Comparison of ENCODE assay signal across 9 cellular contexts in genomic region chr5:129400395-129400983, GRCh38. TPM values are rescaled to one million over a fixed set of nuclear protein-coding genes. Genes with fewer than 3 reads are reported as not detected.
DNase-seq lines count a peak whose midpoint lies in the region; TF ChIP-seq lines count a peak whose summit lies in the region.
"Had no signal": no experiment of that assay in that cellular context is flagged by ENCODE, and none has a peak within 500 bp of the region (broad histone marks: within the 10 kb centered on the region; RNA-seq: fewer than 3 reads in every experiment).

No MANE protein-coding gene starts in this region.

- no peaks in the 10 kb centered on the region for H3K36me3 ChIP-seq in Karpas-422 (ENCODE audit: insufficient read depth, low read length)
- H3K36me3 ChIP-seq in mammary epithelial cell (ENCODE audit: insufficient read depth, low read length): no peaks in the 10 kb centered on the region
- H3K36me3 ChIP-seq in CD4-positive, alpha-beta memory T cell (ENCODE audit: insufficient read depth, low read length): no peaks in the 10 kb centered on the region

- no peak overlapping the region for H3K27ac Mint-ChIP-seq in nephron
- no peak overlapping the region for H3K27ac Mint-ChIP-seq in CD4-positive, alpha-beta memory T cell

- in situ Hi-C loops in mammary epithelial cell (cut with MboI; ENCODE audit: low sequenced_read_pairs in 2 of 2): no loop called here

- no TSS peak for BruUV-seq in mammary epithelial cell (replicated peaks; lab: Mats Ljungman, UMichigan)

- WGBS in mammary epithelial cell (ENCODE audit: low coverage, missing lambda C conversion rate): 29% methylated on average over 5 of the region's 5 CpGs
- 29 to 38% methylated on average over 5 of the region's 5 CpGs for WGBS in lower leg skin, 2 donors

- no peaks in the 10 kb centered on the region for H3K36me3 Mint-ChIP-seq in nephron (ENCODE audit: low read depth)
- H3K36me3 Mint-ChIP-seq in CD4-positive, alpha-beta memory T cell: no peaks in the 10 kb centered on the region

- CTCF ChIA-PET in mammary epithelial cell (lab: Charles Lee; ENCODE audit: low non-redundant PET): interaction anchor here (0.6 kb wide), 1 partner anchor 61 kb away, joined by 3 read pairs; no protein-coding TSS in a partner anchor
- CTCF ChIA-PET in CD4-positive, alpha-beta memory T cell (lab: Charles Lee; ENCODE audit: partially characterized antibody): no interaction called here

- H3K27ac ChIP-seq in Karpas-422 (ENCODE audit: low read length) (no peak overlapping the region), mammary epithelial cell (ENCODE audit: insufficient read depth, low read depth, low read length) (no peak overlapping the region)
- H3K27ac ChIP-seq in CD4-positive, alpha-beta memory T cell (ENCODE audit: low read depth, low read length): no peak overlapping the region

- peaks cover 9% of the 10 kb centered on the region for H3K4me1 ChIP-seq in Karpas-422 (ENCODE audit: low read length)
- H3K4me1 ChIP-seq in mammary epithelial cell (ENCODE audit: insufficient read depth, low read length): no peaks in the 10 kb centered on the region
- H3K4me1 ChIP-seq in CD4-positive, alpha-beta memory T cell (ENCODE audit: insufficient read depth, low read length): no peaks in the 10 kb centered on the region

- no peaks in the 10 kb centered on the region for H3K27me3 ChIP-seq in Karpas-422 (ENCODE audit: low read length)
- peaks cover 1% of the 10 kb centered on the region for H3K27me3 ChIP-seq in mammary epithelial cell (ENCODE audit: insufficient read depth, low read length)
- no peaks in the 10 kb centered on the region for H3K27me3 ChIP-seq in CD4-positive, alpha-beta memory T cell (ENCODE audit: insufficient read depth, low read length)

- no peaks in the 10 kb centered on the region for H3K79me2 ChIP-seq in Karpas-422 (ENCODE audit: low read length)
- no peaks in the 10 kb centered on the region for H3K79me2 ChIP-seq in mammary epithelial cell (ENCODE audit: insufficient read depth, low read length)

- H3K9ac ChIP-seq in Karpas-422 (ENCODE audit: low read length) (no peak overlapping the region), mammary epithelial cell (ENCODE audit: insufficient read depth, low read length) (no peak overlapping the region)

- H3K4me3 Mint-ChIP-seq in nephron: no peak overlapping the region
- H3K4me3 Mint-ChIP-seq in CD4-positive, alpha-beta memory T cell: no peak overlapping the region

- H3K9me3 Mint-ChIP-seq in nephron: no peaks in the 10 kb centered on the region
- H3K9me3 Mint-ChIP-seq in CD4-positive, alpha-beta memory T cell: peaks cover 0 to 9% (median 5%) of the 10 kb centered on the region in 8 donors

- POLR2A ChIA-PET in CD4-positive, alpha-beta memory T cell (lab: Charles Lee; ENCODE audit: partially characterized antibody): no interaction called here

- H3K9me3 ChIP-seq in Karpas-422 (ENCODE audit: low read length) (no peaks in the 10 kb centered on the region), mammary epithelial cell (replicated peaks; ENCODE audit: insufficient read depth, low read length) (no peaks in the 10 kb centered on the region)
- no peaks in the 10 kb centered on the region for H3K9me3 ChIP-seq in CD4-positive, alpha-beta memory T cell (ENCODE audit: control insufficient read depth in 1 of 2, low read length in 2 of 2)

- no peaks in the 10 kb centered on the region for H4K20me1 ChIP-seq in Karpas-422 (ENCODE audit: insufficient read depth, low read depth, low read length)
- no peaks in the 10 kb centered on the region for H4K20me1 ChIP-seq in mammary epithelial cell (ENCODE audit: insufficient read depth, low read length)

- H3K4me1 Mint-ChIP-seq in nephron: no peaks in the 10 kb centered on the region
- H3K4me1 Mint-ChIP-seq in CD4-positive, alpha-beta memory T cell: no peaks in the 10 kb centered on the region

- no peak for TF ChIP-seq POLR2A in lower leg skin (IDR thresholded peaks at IDR 0.05)

- no peaks in the 10 kb centered on the region for H3K9me2 ChIP-seq in Karpas-422 (replicated peaks; ENCODE audit: insufficient read depth, low read length)

- TF ChIP-seq CTCF in mammary epithelial cell (conservative IDR thresholded peaks at IDR 0.05 in 1 of 2, IDR thresholded peaks at IDR 0.05 in 1 of 2; ENCODE audit: extremely low read depth in 1 of 2, insufficient read depth in 1 of 2, low read depth in 1 of 2, low read length in 2 of 2) (peak; percentile 10 to 27), nephron (IDR thresholded peaks at IDR 0.05; ENCODE audit: unreplicated experiment in 3 of 3) (peak; percentile 18 to 57 (median 33)), lower leg skin (IDR thresholded peaks at IDR 0.05) (no peak)

- no peaks in the 10 kb centered on the region for H3K27me3 Mint-ChIP-seq in nephron (ENCODE audit: low read depth)
- no peaks in the 10 kb centered on the region for H3K27me3 Mint-ChIP-seq in CD4-positive, alpha-beta memory T cell

- H3K4me2 ChIP-seq in Karpas-422 (ENCODE audit: low read depth, low read length, poor library complexity, severe bottlenecking): peak overlapping the region; percentile 53
- no peak overlapping the region for H3K4me2 ChIP-seq in mammary epithelial cell (ENCODE audit: insufficient read depth, low read depth, low read length)

- dilution Hi-C loops in mammary epithelial cell (cut with HindIII; ENCODE audit: low sequenced_read_pairs): no loop called here

- H2AFZ ChIP-seq in Karpas-422 (ENCODE audit: low read length) (peak overlapping the region; percentile 83), mammary epithelial cell (ENCODE audit: low read depth, low read length) (no peak overlapping the region)

- intact Hi-C loops in mammary epithelial cell (cut with micrococcal nuclease) (loop anchor here (1.0 kb wide), 1 partner anchor 368 kb away; no protein-coding TSS in a partner anchor), lower leg skin (cut with DNase I; ENCODE audit: low total_unique reads) (no loop called here)
- intact Hi-C loops in CD4-positive, alpha-beta memory T cell (cut with micrococcal nuclease): no loop called here

- DNase-seq in DMS 273 treated with DMSO at 0.1 percent for 48 hours (lab: John Stamatoyannopoulos, UW) (peak; percentile 5), Karpas-422 (peak; percentile 61), mammary epithelial cell (no peak), Ammon's horn (ENCODE audit: low spot score) (no peak), lower leg skin (ENCODE audit: low spot score in 2 of 2) (no peak)
- no peak for DNase-seq in CD4-positive, alpha-beta memory T cell
- DNase-seq: amniotic stem cell had no signal

- H3K4me3 ChIP-seq in Karpas-422 (ENCODE audit: low read length) (no peak overlapping the region), mammary epithelial cell (replicated peaks in 1 of 3; ENCODE audit: insufficient read depth in 1 of 3, low read depth in 2 of 3, low read length in 3 of 3) (no peak overlapping the region), lower leg skin (ENCODE audit: low read depth, poor library complexity, severe bottlenecking) (no peak overlapping the region)
- no peak overlapping the region for H3K4me3 ChIP-seq in CD4-positive, alpha-beta memory T cell (ENCODE audit: low read length in 2 of 2)

RNA-seq across cellular contexts. Expression of gene ADAMTS19, which starts 59.6 kb away (rescaled TPM):
- total RNA-seq in Karpas-422 (2014; rRNA removed; shearing (Covaris generic); ENCODE audit: low replicate concordance): 2.5 and 3.1 TPM in 2 replicates
- under 1 TPM in 1 of 2 donors, not detected in 1; under 0.01 TPM for total RNA-seq in mammary epithelial cell
- polyA plus RNA-seq in mammary epithelial cell: 0.01 TPM
- polyA minus RNA-seq in mammary epithelial cell: not detected
- total RNA-seq in CD4-positive, alpha-beta memory T cell: not detected
- polyA plus RNA-seq in CD4-positive, alpha-beta memory T cell: not detected
- under 1 TPM in 1 of 4 donors, not detected in 3; 0.13 TPM for total RNA-seq in lower leg skin
- total RNA-seq: RPMI7951 had no signal

Comparison
In these comparisons a context has a peak if more than half of its experiments do, and no peak if none do; other contexts are left out.
1. DNase-seq: peak in DMS 273 treated with DMSO at 0.1 percent for 48 hours (single experiment) and Karpas-422 (single experiment); none in mammary epithelial cell (single experiment), CD4-positive, alpha-beta memory T cell (0 of 5), Ammon's horn (single experiment) and lower leg skin (0 of 2).
2. CTCF ChIP-seq: peak in mammary epithelial cell (2 of 2) and nephron (3 of 3); none in lower leg skin (0 of 3).